Comparison of ENCODE assay signal across 15 cellular contexts in the genomic region with DNA sequence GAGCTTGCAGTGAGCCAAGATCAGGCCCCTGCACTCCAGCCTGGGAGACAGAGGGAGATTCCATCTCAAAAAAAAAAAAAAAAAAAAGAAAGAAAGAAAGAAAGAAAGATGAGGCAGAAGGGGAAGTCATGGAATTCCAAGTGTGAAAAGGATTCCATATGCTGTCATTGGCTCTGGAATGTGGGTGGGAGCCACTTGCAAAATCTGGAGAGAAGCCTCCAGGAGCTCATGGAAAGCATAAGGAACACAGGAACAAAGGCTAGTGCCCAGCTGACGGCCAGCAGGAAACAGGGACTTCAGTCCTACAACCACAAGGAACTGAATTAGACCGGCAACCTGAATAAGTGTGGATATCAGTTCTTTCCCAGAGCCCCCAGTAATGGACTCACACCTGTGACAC. TPM values are rescaled to one million over a fixed set of nuclear protein-coding genes. Genes with fewer than 3 reads are reported as not detected.
DNase-seq lines count a peak whose midpoint lies in the region; ATAC-seq, FAIRE-seq and TF ChIP-seq lines count a peak whose summit lies in the region.
"Had no signal": no experiment of that assay in that cellular context is flagged by ENCODE, and none has a peak within 500 bp of the region (broad histone marks: within the 10 kb centered on the region; RNA-seq: fewer than 3 reads in every experiment).

No MANE protein-coding gene starts in this region.

- no peak for ATAC-seq in GM21528 (IDR thresholded peaks at IDR 0.05; ENCODE audit: low FRiP score, unreplicated experiment)
- ATAC-seq in SK-N-SH treated with all-trans-retinoic acid at 6 μM for 48 hours: no peak

- H3K14ac ChIP-seq in H1 (ENCODE audit: insufficient read length): no peak overlapping the region

- peaks cover 15 to 82% (median 36%) of the 10 kb centered on the region in 11 experiments; a peak in 16 of 22 replicates for H4K20me1 ChIP-seq in BLaER1 treated with 17β-estradiol and CSF1 and Interleukin-3, amounts not matched to agents 10 nM and 100 nM
- no peaks in the 10 kb centered on the region for H4K20me1 ChIP-seq in H1 (replicated peaks in 1 of 2; ENCODE audit: control insufficient read depth in 1 of 2, insufficient read depth in 2 of 2, low read length in 2 of 2)

- peaks cover 51 to 69% (median 60%) of the 10 kb centered on the region in 10 experiments for H3K4me1 ChIP-seq in BLaER1 treated with 17β-estradiol and CSF1 and Interleukin-3, amounts not matched to agents 10 nM and 100 nM
- H3K4me1 ChIP-seq in HUES64 (ENCODE audit: insufficient read depth, low read length): peaks cover 14% of the 10 kb centered on the region
- H3K4me1 ChIP-seq in H1 (replicated peaks in 1 of 4; ENCODE audit: control insufficient read depth in 3 of 4, insufficient read depth in 4 of 4, low read length in 3 of 4): peaks cover 4 to 10% (median 5%) of the 10 kb centered on the region in 4 experiments; a peak in 5 of 7 replicates
- peaks cover 0 to 75% (median 70%) of the 10 kb centered on the region in 4 donors for H3K4me1 ChIP-seq in sigmoid colon
- H3K4me1 ChIP-seq in prostate gland (replicated peaks): no peaks in the 10 kb centered on the region

- no peak overlapping the region for H3K23ac ChIP-seq in H1 (ENCODE audit: insufficient read length)

- WGBS in HUES64: 86% methylated on average over 2 of the region's 2 CpGs
- WGBS in H1 (ENCODE audit: extremely low coverage in 1 of 2, insufficient coverage in 1 of 2, insufficient read length in 1 of 2, insufficient replicate concordance in 2 of 2, low coverage in 1 of 2, low lambda C conversion rate in 2 of 2, missing lambda C conversion rate in 1 of 2), 2 experiments: 92% methylated on average over 2 of the region's 2 CpGs; no CpG with 5 or more reads in 1 of the 2 experiments
- 91% methylated on average over 2 of the region's 2 CpGs for WGBS in sigmoid colon, 2 donors
- WGBS in prostate gland: 90% methylated on average over 2 of the region's 2 CpGs

- no peak overlapping the region for H4K5ac ChIP-seq in H1 (ENCODE audit: insufficient read length, low read depth, low read length)

- no peak overlapping the region; the same call in 1 of the 2 replicates for H3K18ac ChIP-seq in H1 (ENCODE audit: extremely low read depth, low read length)

- H2BK12ac ChIP-seq in H1 (ENCODE audit: low read depth, low read length): no peak overlapping the region

- H2BK20ac ChIP-seq in H1 (ENCODE audit: low read length): no peak overlapping the region

- TF ChIP-seq POLR2A in H1 (IDR thresholded peaks at IDR 0.05; ENCODE audit: control extremely low read depth in 1 of 2, low read depth in 2 of 2, low read length in 2 of 2) (no peak), sigmoid colon (IDR thresholded peaks at IDR 0.05) (no peak), prostate gland (IDR thresholded peaks at IDR 0.05) (no peak)

- H3K9me3 ChIP-seq in BLaER1 treated with 17β-estradiol and CSF1 and Interleukin-3, amounts not matched to agents 10 nM and 100 nM (replicated peaks in 1 of 11): peaks cover 18 to 43% (median 37%) of the 10 kb centered on the region in 11 experiments; a peak in 21 of 22 replicates
- H3K9me3 ChIP-seq in HUES64 (ENCODE audit: insufficient read depth, low read depth, low read length): peaks cover 5% of the 10 kb centered on the region; the same call in 1 of the 2 replicates
- peaks cover 6 to 7% of the 10 kb centered on the region in 2 experiments; a peak in 2 of 4 replicates for H3K9me3 ChIP-seq in H1 (ENCODE audit: insufficient read depth in 2 of 2, low read depth in 1 of 2, low read length in 1 of 2)
- no peaks in the 10 kb centered on the region for H3K9me3 ChIP-seq in sigmoid colon
- H3K9me3 ChIP-seq in prostate gland: no peaks in the 10 kb centered on the region
- H3K9me3 ChIP-seq: vagina had no signal

- H3K27ac ChIP-seq in BLaER1 treated with 17β-estradiol and CSF1 and Interleukin-3, amounts not matched to agents 10 nM and 100 nM: no peak overlapping the region
- H3K27ac ChIP-seq in HUES64 (ENCODE audit: low read depth, low read length) (0 out of 2 replicates have a peak overlapping the region, but pooled peaks have one; percentile 36), H1 (ENCODE audit: low read depth, low read length) (no peak overlapping the region), sigmoid colon (peak overlapping the region; percentile 79 to 86 (median 84)), prostate gland (no peak overlapping the region)
- H3K27ac ChIP-seq: HL-60, vagina had no signal

- H3K56ac ChIP-seq in H1 (replicated peaks; ENCODE audit: insufficient read length, low read depth, low read length): no peak overlapping the region

- FAIRE-seq in H1 (lab: Jason Lieb, UNC): no peak

- intact Hi-C loops in sigmoid colon (cut with DNase I) (loop anchor here (10.0 kb wide), 1 partner anchor 1624 kb away; the partner anchor contains the start of gene RPL14), prostate gland (cut with DNase I) (no loop called here)

- peak overlapping the region in 8 of 11 experiments; percentile 57 to 83 (median 73); a peak in 8 of 22 replicates for H3K4me2 ChIP-seq in BLaER1 treated with 17β-estradiol and CSF1 and Interleukin-3, amounts not matched to agents 10 nM and 100 nM
- no peak overlapping the region for H3K4me2 ChIP-seq in H1 (ENCODE audit: insufficient read depth in 1 of 2, low read depth in 2 of 2, low read length in 2 of 2)

- TF ChIP-seq RAD21 in H1 (IDR thresholded peaks at IDR 0.05 in 1 of 2, conservative IDR thresholded peaks at IDR 0.05 in 1 of 2; ENCODE audit: low read depth in 2 of 2, low read length in 2 of 2): no peak

- no peak overlapping the region for H3K4me3 ChIP-seq in BLaER1 treated with 17β-estradiol and CSF1 and Interleukin-3, amounts not matched to agents 10 nM and 100 nM
- H3K4me3 ChIP-seq in HUES64 (ENCODE audit: low read length): no peak overlapping the region
- H3K4me3 ChIP-seq in H1 (ENCODE audit: extremely low read depth in 1 of 4, insufficient read depth in 2 of 4, low read depth in 3 of 4, low read length in 4 of 4): no peak overlapping the region
- no peak overlapping the region for H3K4me3 ChIP-seq in sigmoid colon
- no peak overlapping the region for H3K4me3 ChIP-seq in prostate gland
- H3K4me3 ChIP-seq: vagina had no signal

- peaks cover 10% of the 10 kb centered on the region for H3K79me1 ChIP-seq in H1 (ENCODE audit: low read depth, low read length)

- no peak overlapping the region for H4K91ac ChIP-seq in H1 (replicated peaks; ENCODE audit: insufficient read length, low read length)

- H2BK15ac ChIP-seq in H1 (ENCODE audit: low read length): no peak overlapping the region

- no peak overlapping the region for H2BK5ac ChIP-seq in H1 (ENCODE audit: low read depth, low read length)

- no peaks in the 10 kb centered on the region for H3K23me2 ChIP-seq in H1 (ENCODE audit: low read depth, low read length)

- TF ChIP-seq CTCF in H1 (IDR thresholded peaks at IDR 0.05; ENCODE audit: control extremely low read depth in 1 of 3, insufficient read depth in 1 of 3, low read depth in 1 of 3, low read length in 3 of 3) (no peak), sigmoid colon (IDR thresholded peaks at IDR 0.05) (no peak), prostate gland (IDR thresholded peaks at IDR 0.05) (no peak)

- H3K36me3 ChIP-seq in BLaER1 treated with 17β-estradiol and CSF1 and Interleukin-3, amounts not matched to agents 10 nM and 100 nM: peaks cover 0 to 32% (median 11%) of the 10 kb centered on the region in 11 experiments; a peak in 13 of 22 replicates
- H3K36me3 ChIP-seq in HUES64 (ENCODE audit: insufficient read depth, low read length): no peaks in the 10 kb centered on the region
- H3K36me3 ChIP-seq in H1 (ENCODE audit: control insufficient read depth in 2 of 4, insufficient read depth in 4 of 4, low read length in 3 of 4): 0 out of 8 replicates have a peak, but pooled peaks cover 0 to 3% (median 0%) of the 10 kb centered on the region in 4 experiments
- H3K36me3 ChIP-seq in sigmoid colon: no peaks in the 10 kb centered on the region
- no peaks in the 10 kb centered on the region for H3K36me3 ChIP-seq in prostate gland
- H3K36me3 ChIP-seq: vagina had no signal

- H4K8ac ChIP-seq in H1 (ENCODE audit: extremely low read depth, insufficient read depth, low read length): no peak overlapping the region

- no peak for DNase-seq in H1 (ENCODE audit: low read depth in 1 of 2, low spot score in 2 of 2)
- no peak for DNase-seq in sigmoid colon
- no peak for DNase-seq in prostate gland (ENCODE audit: low spot score)
- DNase-seq in SW480 (ENCODE audit: low spot score): no peak
- DNase-seq: NCI-H1105; NCI-H2107; NCI-H526 treated with DMSO at 0.1 percent for 48 hours; stimulated activated CD4-positive, alpha-beta T cell treated with anti-CD3 and anti-CD28 coated beads, Interleukin-15, amount 100 ng/mL, for 24 hours had no signal

- TF ChIP-seq EP300 in H1 (IDR thresholded peaks at IDR 0.05; ENCODE audit: borderline replicate concordance in 1 of 2, low read depth in 2 of 2, low read length in 2 of 2) (no peak), sigmoid colon (IDR thresholded peaks at IDR 0.05) (no peak)

- H3K9ac ChIP-seq in BLaER1 treated with 17β-estradiol and CSF1 and Interleukin-3, amounts not matched to agents 10 nM and 100 nM: no peak overlapping the region
- H3K9ac ChIP-seq in HUES64 (ENCODE audit: low read depth, low read length) (no peak overlapping the region), H1 (replicated peaks in 1 of 4; ENCODE audit: extremely low read depth in 1 of 4, low read depth in 3 of 4, low read length in 3 of 4) (no peak overlapping the region)
- H3K9ac ChIP-seq: KMS-11 had no signal

- H2BK120ac ChIP-seq in H1 (replicated peaks; ENCODE audit: low read depth, low read length): no peak overlapping the region

- H3K27me3 ChIP-seq in BLaER1 treated with 17β-estradiol and CSF1 and Interleukin-3, amounts not matched to agents 10 nM and 100 nM: no peaks in the 10 kb centered on the region
- H3K27me3 ChIP-seq in HUES64 (ENCODE audit: insufficient read depth, low read length) (no peaks in the 10 kb centered on the region), H1 (replicated peaks in 1 of 4; ENCODE audit: control insufficient read depth in 3 of 4, extremely low read depth in 1 of 4, insufficient read depth in 3 of 4, low read length in 3 of 4) (no peaks in the 10 kb centered on the region), sigmoid colon (no peaks in the 10 kb centered on the region), prostate gland (replicated peaks; ENCODE audit: insufficient read depth) (no peaks in the 10 kb centered on the region)
- H3K27me3 ChIP-seq: vagina had no signal

- no peak overlapping the region for H3K4ac ChIP-seq in H1 (replicated peaks; ENCODE audit: insufficient read length, low read depth, low read length)

- H2AFZ ChIP-seq in H1 (ENCODE audit: low read length): no peak overlapping the region

- POLR2A ChIA-PET in H1 (lab: Charles Lee; ENCODE audit: partially characterized antibody): interaction anchor here (0.6 kb wide), 1 partner anchor 64 kb away, joined by 3 read pairs; no protein-coding TSS in a partner anchor

- peaks cover 3 to 70% of the 10 kb centered on the region in 2 experiments; a peak in 3 of 4 replicates for H3K79me2 ChIP-seq in H1 (ENCODE audit: control insufficient read depth in 1 of 2, insufficient read depth in 2 of 2, low read length in 2 of 2)

- CTCF ChIA-PET in H1 (lab: Charles Lee; ENCODE audit: partially characterized antibody): no interaction called here

- H2AK5ac ChIP-seq in H1 (ENCODE audit: low read depth, low read length): no peak overlapping the region

RNA-seq across cellular contexts. Expression of gene TRAK1, which starts 12.5 kb away (rescaled TPM):
- 21.1 TPM for polyA plus RNA-seq in HUES64 (2013, experiment 1 of 2)
- 28.0 TPM for polyA plus RNA-seq in HUES64 (2013, experiment 2 of 2)
- total RNA-seq in H1 (2021; fragmentation: NEBNext Ultra II Directional; extraction: Animal tissue kit (Norgen Biotek cat#: 25700)): 32.7 and 35.4 TPM in 2 replicates
- polyA plus RNA-seq in H1 (2011; rRNA removed): 21.3 and 25.8 TPM in 2 replicates
- 23.4 TPM for polyA plus RNA-seq in H1 (2011; cell fraction: cytosol; rRNA removed)
- 39.0 TPM for polyA plus RNA-seq in H1 (2011; cell fraction: nucleus; rRNA removed)
- polyA plus RNA-seq in H1 (2012, experiment 1 of 2): 21.0 to 24.1 TPM (median 22.8 TPM) in 4 replicates
- 7.7 TPM for polyA plus RNA-seq in H1 (2012, experiment 2 of 2)
- polyA plus RNA-seq in H1 (2013, experiment 1 of 2): 18.1 TPM
- polyA plus RNA-seq in H1 (2013, experiment 2 of 2): 18.5 TPM
- polyA minus RNA-seq in H1 (2011; rRNA and poly(A)+ RNA removed): 36.0 and 42.3 TPM in 2 replicates
- polyA minus RNA-seq in H1 (2011; cell fraction: cytosol; rRNA and poly(A)+ RNA removed): 29.4 TPM
- polyA minus RNA-seq in H1 (2011; cell fraction: nucleus; rRNA and poly(A)+ RNA removed): 33.6 TPM
- 10 to 100 TPM; 17.6 to 42.7 (median 27.2) TPM for total RNA-seq in sigmoid colon
- polyA plus RNA-seq in sigmoid colon: 10 to 100 TPM; 31.8 to 39.5 (median 37.9) TPM
- 10 to 100 TPM; 35.6 to 80.3 TPM for total RNA-seq in prostate gland

Comparison
In these comparisons a context has a peak if more than half of its experiments do, and no peak if none do; other contexts are left out.
1. H3K27ac ChIP-seq: peak in HUES64 (single experiment) and sigmoid colon (4 of 4); none in BLaER1 treated with 17β-estradiol and CSF1 and Interleukin-3, amounts not matched to agents 10 nM and 100 nM (0 of 11), H1 (single experiment) and prostate gland (0 of 2).
2. H3K4me2 ChIP-seq: peak in BLaER1 treated with 17β-estradiol and CSF1 and Interleukin-3, amounts not matched to agents 10 nM and 100 nM (8 of 11); none in H1 (0 of 2).